In the genomic region with DNA sequence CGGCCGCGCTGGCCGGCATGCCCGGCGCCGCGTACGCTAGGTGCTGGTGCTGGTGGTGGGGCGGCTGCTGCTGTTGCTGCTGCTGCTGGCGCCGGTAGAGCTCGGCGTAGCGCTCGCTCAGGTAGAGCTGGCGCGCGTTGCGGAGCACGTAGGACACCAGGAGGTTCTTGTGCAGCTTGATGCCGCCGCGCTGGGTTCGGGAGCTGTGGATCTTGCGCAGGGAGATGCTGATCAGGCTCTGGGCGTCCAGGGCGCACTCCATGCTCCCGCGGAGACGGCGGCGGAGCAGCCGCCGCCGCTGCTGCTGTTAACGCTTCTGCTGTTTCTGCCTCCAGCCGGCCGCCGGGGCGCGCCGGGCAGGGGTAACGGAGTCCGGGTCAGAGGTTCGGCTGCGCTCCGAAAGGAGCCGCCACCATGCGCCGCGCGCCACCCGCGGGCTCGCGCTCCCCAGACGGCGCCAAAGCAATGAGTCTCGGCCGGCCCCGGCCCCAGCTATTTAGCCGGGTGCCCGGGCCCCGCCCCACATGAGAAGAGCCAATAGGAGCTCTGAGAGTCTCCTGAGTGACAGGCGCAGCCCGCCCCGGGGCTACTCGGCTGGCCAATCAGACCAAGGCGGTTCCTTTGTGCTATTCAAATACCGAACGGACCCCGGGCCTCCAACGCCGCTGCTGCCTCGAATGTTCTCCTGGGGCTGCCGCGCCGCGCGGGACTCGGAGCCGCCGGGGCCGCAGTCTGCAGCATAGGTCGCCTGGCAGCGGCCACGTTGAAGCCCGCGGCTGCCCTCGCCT, we compare ENCODE assay signal across 8 cellular contexts. TPM values are rescaled to one million over a fixed set of nuclear protein-coding genes. Genes with fewer than 3 reads are reported as not detected.
DNase-seq lines count a peak whose midpoint lies in the region; ATAC-seq, FAIRE-seq and TF ChIP-seq lines count a peak whose summit lies in the region.

A gene (minus strand): TSS at position 471 of the 788 bp plus-strand sequence. CDS start 209 bp downstream, at position 262.

- H3K36me3 ChIP-seq in kidney (ENCODE audit: control insufficient read depth in 1 of 2, insufficient read depth in 2 of 2, low read length in 2 of 2), result no peaks in the 10 kb centered on the region

- intact Hi-C loops in kidney (cut with DNase I), result no loop called here

- peak within 1 kb of the TSS; percentile 89 to 97 for H3K9ac ChIP-seq in kidney (ENCODE audit: low read length in 2 of 2)

- H3K27ac ChIP-seq in kidney (ENCODE audit: low read depth in 2 of 2, low read length in 2 of 2), result peak within 1 kb of the TSS; percentile 96 to 99

- peaks cover 8% of the 10 kb centered on the region for H3K27me3 Mint-ChIP-seq in central memory CD8-positive, alpha-beta T cell

- H3K36me3 Mint-ChIP-seq in central memory CD8-positive, alpha-beta T cell (ENCODE audit: insufficient read depth), result peaks cover 12% of the 10 kb centered on the region

- peaks cover 7% of the 10 kb centered on the region for H3K4me1 Mint-ChIP-seq in central memory CD8-positive, alpha-beta T cell

- no peaks in the 10 kb centered on the region for H3K9me3 ChIP-seq in kidney (ENCODE audit: control insufficient read depth in 1 of 2, low read length in 2 of 2)

- peak within 1 kb of the TSS; percentile 25 for H3K27ac Mint-ChIP-seq in central memory CD8-positive, alpha-beta T cell (ENCODE audit: low read depth)

- peak; percentile 78 for ATAC-seq in GM19025 (IDR thresholded peaks at IDR 0.05; ENCODE audit: low read depth, unreplicated experiment)
- peak; percentile 68 for ATAC-seq in HG03196 (IDR thresholded peaks at IDR 0.05; ENCODE audit: unreplicated experiment)
- ATAC-seq in activated CD4-positive, CD25-positive, alpha-beta regulatory T cell treated with anti-CD3 and anti-CD28 coated beads, Interleukin-2, amount 50 U/mL, for 24 hours, result peak; percentile 97
- ATAC-seq in central memory CD8-positive, alpha-beta T cell (replicated peaks; ENCODE audit: extremely low read depth, poor library complexity, severe bottlenecking), result peak; percentile 89

- peak; percentile 25 for FAIRE-seq in kidney (lab: Jason Lieb, UNC)

- H3K4me3 Mint-ChIP-seq in central memory CD8-positive, alpha-beta T cell, result peak within 1 kb of the TSS; percentile 84

- H3K4me3 ChIP-seq in AG09309 (ENCODE audit: control insufficient read depth, low read depth, low read length) (peak within 1 kb of the TSS; percentile 72), kidney (ENCODE audit: low read length in 2 of 2) (peak within 1 kb of the TSS; percentile 79 to 83)

- peaks cover 12 to 14% of the 10 kb centered on the region in 2 donors for H3K4me1 ChIP-seq in kidney (ENCODE audit: control insufficient read depth in 1 of 2, insufficient read depth in 1 of 2, low read depth in 1 of 2, low read length in 2 of 2)

- no peak for TF ChIP-seq CTCF in AG09309 (IDR thresholded peaks at IDR 0.05; ENCODE audit: control insufficient read depth, insufficient read depth, low read depth, low read length, missing control alignments)
- TF ChIP-seq CTCF in kidney (IDR thresholded peaks at IDR 0.05; ENCODE audit: borderline replicate concordance, extremely low read depth, insufficient read depth), result no peak

- peak; percentile 77 for DNase-seq in AG09309 (ENCODE audit: low read depth)
- DNase-seq in NCI-H226, result peak; percentile 86
- DNase-seq in central memory CD8-positive, alpha-beta T cell (ENCODE audit: low spot score in 2 of 2), result peak; percentile 91
- peak; percentile 99 for DNase-seq in kidney
- peak; percentile 88 to 91 (median 90) for DNase-seq in stimulated activated CD4-positive, alpha-beta T cell treated with anti-CD3 and anti-CD28 coated beads, Interleukin-12 subunit alpha, Interleukin-12 subunit beta, amount 100 ng/mL, for 48 hours (ENCODE audit: low read depth in 2 of 3, low spot score in 1 of 3)

- no peaks in the 10 kb centered on the region for H3K9me3 Mint-ChIP-seq in central memory CD8-positive, alpha-beta T cell

RNA-seq across cellular contexts. Expression of the gene that starts here (rescaled TPM):
- total RNA-seq in kidney, result 46.9 TPM
- 18.0 TPM for polyA plus RNA-seq in kidney (ENCODE audit: insufficient read depth, low read depth, low replicate concordance)

Comparison
In these comparisons a context has a peak if more than half of its experiments do, and no peak if none do; other contexts are left out.
1. Peak in every context shown above with its lines: DNase-seq, ATAC-seq, H3K4me3 ChIP-seq and H3K27ac ChIP-seq.